ENCODE assay signal across 31 cellular contexts in genomic region chr7:118219157-118219512, GRCh38. TPM values are rescaled to one million over a fixed set of nuclear protein-coding genes. Genes with fewer than 3 reads are reported as not detected.
"Had no signal": no experiment of that assay in that cellular context is flagged by ENCODE, and none has a peak within 500 bp of the region (broad histone marks: within the 10 kb centered on the region; RNA-seq: fewer than 3 reads in every experiment).

No MANE protein-coding gene starts in this region.

- DNase-seq: colonic mucosa; cortex of kidney; effector CD8-positive, alpha-beta T cell; effector memory CD8-positive, alpha-beta T cell; endodermal cell; esophagus squamous epithelium; foreskin fibroblast; foreskin melanocyte; gastrocnemius medialis; glutamatergic neuron; head of caudate nucleus; heart right ventricle; hypothalamus; immature natural killer cell; islet precursor cell; kidney; kidney glomerular epithelial cell; left colon; left ventricle myocardium inferior; lower lobe of right lung; midbrain; naive thymus-derived CD4-positive, alpha-beta T cell had no signal

- H3K27ac Mint-ChIP-seq: dendritic cell treated with granulocyte-macrophage colony-stimulating factor and Interleukin-4, amounts not matched to agents 40 ng/mL and 50 ng/mL, for 4 days; effector memory CD8-positive, alpha-beta T cell; endodermal cell; immature natural killer cell; naive thymus-derived CD4-positive, alpha-beta T cell had no signal

- H3K27me3 Mint-ChIP-seq: effector memory CD8-positive, alpha-beta T cell had no signal

- H3K4me3 ChIP-seq: colonic mucosa, esophagus squamous epithelium, gastrocnemius medialis, heart right ventricle, left ventricle myocardium inferior, lower lobe of right lung had no signal

- H3K4me3 Mint-ChIP-seq: dendritic cell treated with granulocyte-macrophage colony-stimulating factor and Interleukin-4, amounts not matched to agents 40 ng/mL and 50 ng/mL, for 4 days; effector memory CD8-positive, alpha-beta T cell; endodermal cell; immature natural killer cell; naive thymus-derived CD4-positive, alpha-beta T cell had no signal

- H3K9me3 ChIP-seq: colonic mucosa, esophagus squamous epithelium, gastrocnemius medialis, heart right ventricle, left ventricle myocardium inferior, lower lobe of right lung had no signal

- ATAC-seq: effector memory CD8-positive, alpha-beta T cell; esophagus mucosa; gastrocnemius medialis; heart right ventricle; left colon; left lobe of liver; lower lobe of right lung; naive thymus-derived CD4-positive, alpha-beta T cell had no signal

- H3K4me1 Mint-ChIP-seq: endodermal cell had no signal

- H3K9me3 Mint-ChIP-seq: dendritic cell treated with granulocyte-macrophage colony-stimulating factor and Interleukin-4, amounts not matched to agents 40 ng/mL and 50 ng/mL, for 4 days; effector memory CD8-positive, alpha-beta T cell; naive thymus-derived CD4-positive, alpha-beta T cell had no signal

- H3K4me1 ChIP-seq: colonic mucosa, gastrocnemius medialis had no signal

- H3K27me3 ChIP-seq: colonic mucosa, esophagus squamous epithelium, gastrocnemius medialis had no signal

- H3K27ac ChIP-seq: colonic mucosa, epithelial cell of prostate, esophagus squamous epithelium, gastrocnemius medialis, heart right ventricle, left ventricle myocardium inferior, lower lobe of right lung had no signal

- H3K36me3 Mint-ChIP-seq: immature natural killer cell; naive thymus-derived CD4-positive, alpha-beta T cell had no signal

- FAIRE-seq: endometrium, kidney had no signal

- H3K36me3 ChIP-seq: colonic mucosa, esophagus squamous epithelium, gastrocnemius medialis, heart right ventricle, left ventricle myocardium inferior, lower lobe of right lung had no signal

RNA-seq across cellular contexts. Expression of gene ANKRD7, which starts 5.4 kb away (rescaled TPM):
- total RNA-seq: colonic mucosa; endodermal cell; esophagus mucosa; glomerular endothelial cell; left colon; left lobe of liver; lower lobe of right lung; mesenteric fat pad; mucosa of gallbladder; naive thymus-derived CD4-positive, alpha-beta T cell had no signal
- polyA plus RNA-seq: immature natural killer cell, liver had no signal
